Comparison of ENCODE assay signal across 23 cellular contexts in genomic region chr6:16872543-16873230, GRCh38.
DNase-seq lines count a peak whose midpoint lies in the region; ATAC-seq, FAIRE-seq and TF ChIP-seq lines count a peak whose summit lies in the region.
"Had no signal": no experiment of that assay in that cellular context is flagged by ENCODE, and none has a peak within 500 bp of the region (broad histone marks: within the 10 kb centered on the region; RNA-seq: fewer than 3 reads in every experiment).

No MANE protein-coding gene starts in this region.

- no peak overlapping the region for H3K4ac ChIP-seq in H9 (ENCODE audit: low read depth, low read length)

- no peak overlapping the region for H3K4me3 ChIP-seq in keratinocyte (ENCODE audit: control insufficient read depth in 2 of 3, extremely low read depth in 1 of 3, insufficient read depth in 2 of 3, low read depth in 1 of 3, low read length in 3 of 3)
- H3K4me3 ChIP-seq: BLaER1 treated with 17β-estradiol and CSF1 and Interleukin-3, amounts not matched to agents 10 nM and 100 nM; esophagus squamous epithelium; mucosa of descending colon had no signal

- H3K36me3 ChIP-seq in keratinocyte (ENCODE audit: control insufficient read depth in 2 of 2, extremely low read depth in 1 of 2, insufficient read depth in 2 of 2, low read length in 2 of 2) = no peaks in the 10 kb centered on the region
- H3K36me3 ChIP-seq: BLaER1 treated with 17β-estradiol and CSF1 and Interleukin-3, amounts not matched to agents 10 nM and 100 nM; esophagus squamous epithelium had no signal

- no peak overlapping the region for H3K27ac ChIP-seq in H9 (ENCODE audit: insufficient read length, low read depth, low read length)
- peak overlapping the region; percentile 38 for H3K27ac ChIP-seq in VCaP
- H3K27ac ChIP-seq in keratinocyte (ENCODE audit: control insufficient read depth, insufficient read depth, low read length) = no peak overlapping the region
- H3K27ac ChIP-seq: BLaER1 treated with 17β-estradiol and CSF1 and Interleukin-3, amounts not matched to agents 10 nM and 100 nM; esophagus squamous epithelium had no signal

- WGBS in H9 (ENCODE audit: extremely low coverage, insufficient read length, low lambda C conversion rate) = no CpG with 5 or more reads among the region's 6 CpGs

- ATAC-seq in GM21825 (IDR thresholded peaks at IDR 0.05; ENCODE audit: unreplicated experiment) = no peak
- ATAC-seq: left cardiac atrium, mucosa of descending colon, T-cell had no signal

- H3K9me3 ChIP-seq in H9 (ENCODE audit: control insufficient read depth, low read depth, low read length) (no peaks in the 10 kb centered on the region), keratinocyte (ENCODE audit: control insufficient read depth, low read depth, low read length) (no peaks in the 10 kb centered on the region)
- H3K9me3 ChIP-seq: esophagus squamous epithelium had no signal

- no peaks in the 10 kb centered on the region for H4K20me1 ChIP-seq in H9 (ENCODE audit: control insufficient read depth, insufficient read depth, insufficient read length)
- H4K20me1 ChIP-seq in keratinocyte (ENCODE audit: control insufficient read depth, extremely low read depth, insufficient read depth, low read length) = no peaks in the 10 kb centered on the region
- H4K20me1 ChIP-seq: BLaER1 treated with 17β-estradiol and CSF1 and Interleukin-3, amounts not matched to agents 10 nM and 100 nM had no signal

- TF ChIP-seq CTCF in GM10266 (IDR thresholded peaks at IDR 0.05; ENCODE audit: control insufficient read depth, insufficient read depth, low read depth, missing control alignments) = peak; percentile 20
- peak; percentile 42; the same call in 2 of the 3 replicates for TF ChIP-seq CTCF in H9 (conservative IDR thresholded peaks at IDR 0.05)
- peak; percentile 20; the same call in 1 of the 2 replicates for TF ChIP-seq CTCF in VCaP (conservative IDR thresholded peaks at IDR 0.05)
- TF ChIP-seq CTCF in keratinocyte (optimal IDR thresholded peaks at IDR 0.05 in 1 of 3, IDR thresholded peaks at IDR 0.05 in 1 of 3, conservative IDR thresholded peaks at IDR 0.05 in 1 of 3; ENCODE audit: extremely low read depth in 1 of 3, insufficient read depth in 2 of 3, low read length in 3 of 3) = peak; percentile 22 to 52 (median 29)

- H3K79me2 ChIP-seq in H9 (ENCODE audit: insufficient read depth, low read length) (no peaks in the 10 kb centered on the region), keratinocyte (ENCODE audit: control insufficient read depth, insufficient read depth, low read length) (no peaks in the 10 kb centered on the region)

- H3K4me1 ChIP-seq in H9 (ENCODE audit: insufficient read depth, low read length) (no peaks in the 10 kb centered on the region), keratinocyte (ENCODE audit: control insufficient read depth, extremely low read depth, insufficient read depth, low read length) (peaks cover 3% of the 10 kb centered on the region)
- H3K4me1 ChIP-seq: BLaER1 treated with 17β-estradiol and CSF1 and Interleukin-3, amounts not matched to agents 10 nM and 100 nM; esophagus squamous epithelium had no signal

- no peak overlapping the region for H2AK5ac ChIP-seq in H9 (ENCODE audit: insufficient read length, low read length)

- H3K27ac Mint-ChIP-seq in H9 = no peak overlapping the region
- H3K27ac Mint-ChIP-seq in T-helper 2 cell treated with Interferon-gamma antibody and Interleukin-4, amounts not matched to agents 5 μg/mL and 100 μg/mL, for 36 hours = no peak overlapping the region
- H3K27ac Mint-ChIP-seq: T-cell had no signal

- no peak overlapping the region for H3K23ac ChIP-seq in H9 (ENCODE audit: insufficient read length, low read depth, low read length)

- no peaks in the 10 kb centered on the region; the same call in 1 of the 2 replicates for H3K27me3 Mint-ChIP-seq in H9 (ENCODE audit: low read depth)
- H3K27me3 Mint-ChIP-seq in T-helper 2 cell treated with Interferon-gamma antibody and Interleukin-4, amounts not matched to agents 5 μg/mL and 100 μg/mL, for 36 hours (ENCODE audit: low read depth) = peaks cover 50% of the 10 kb centered on the region

- no peaks in the 10 kb centered on the region for H3K79me1 ChIP-seq in H9 (ENCODE audit: insufficient read depth, low read depth, low read length, poor library complexity, severe bottlenecking)

- H4K91ac ChIP-seq in H9 (ENCODE audit: insufficient read length, low read depth, low read length) = no peak overlapping the region

- H2AFZ ChIP-seq in H9 (ENCODE audit: low read length) (no peak overlapping the region), keratinocyte (ENCODE audit: control insufficient read depth, low read length) (no peak overlapping the region)

- peaks cover 14 to 15% of the 10 kb centered on the region in 2 experiments for H3K4me1 Mint-ChIP-seq in H9
- no peaks in the 10 kb centered on the region for H3K4me1 Mint-ChIP-seq in T-helper 2 cell treated with Interferon-gamma antibody and Interleukin-4, amounts not matched to agents 5 μg/mL and 100 μg/mL, for 36 hours (ENCODE audit: low read depth)
- H3K4me1 Mint-ChIP-seq: T-cell had no signal

- no peak overlapping the region for H2BK20ac ChIP-seq in H9 (ENCODE audit: low read depth, low read length, poor library complexity, severe bottlenecking)

- H3K9ac ChIP-seq in H9 (ENCODE audit: extremely low read depth, insufficient read length, low read length) (no peak overlapping the region), keratinocyte (ENCODE audit: control insufficient read depth, extremely low read depth, insufficient read depth, low read length) (no peak overlapping the region)
- H3K9ac ChIP-seq: BLaER1 treated with 17β-estradiol and CSF1 and Interleukin-3, amounts not matched to agents 10 nM and 100 nM had no signal

- FAIRE-seq in keratinocyte (lab: Jason Lieb, UNC) = no peak
- FAIRE-seq: astrocyte had no signal

- H3K36me3 Mint-ChIP-seq in H9 (ENCODE audit: insufficient read depth in 1 of 3, low read depth in 3 of 3) = peaks cover 0 to 5% (median 0%) of the 10 kb centered on the region in 3 experiments; a peak in 2 of 7 replicates
- no peaks in the 10 kb centered on the region for H3K36me3 Mint-ChIP-seq in T-helper 2 cell treated with Interferon-gamma antibody and Interleukin-4, amounts not matched to agents 5 μg/mL and 100 μg/mL, for 36 hours (ENCODE audit: low read depth)
- H3K36me3 Mint-ChIP-seq: T-cell had no signal

- H3K18ac ChIP-seq in H9 (ENCODE audit: insufficient read length, low read depth, low read length) = no peak overlapping the region

- dilution Hi-C loops in keratinocyte (cut with MboI; ENCODE audit: extremely low pct_ligation_motif_present, low sequenced_read_pairs) = no loop called here

- H3K4me2 ChIP-seq in H9 (ENCODE audit: insufficient read depth, insufficient read length, low read length) (no peak overlapping the region), keratinocyte (ENCODE audit: control insufficient read depth, extremely low read depth, insufficient read depth, low read depth, low read length) (no peak overlapping the region)
- H3K4me2 ChIP-seq: BLaER1 treated with 17β-estradiol and CSF1 and Interleukin-3, amounts not matched to agents 10 nM and 100 nM had no signal

- H3K23me2 ChIP-seq in H9 (ENCODE audit: insufficient read length, low read depth, low read length, poor library complexity, severe bottlenecking) = no peaks in the 10 kb centered on the region

- H2BK5ac ChIP-seq in H9 (ENCODE audit: insufficient read length, low read length) = no peak overlapping the region

- H3K14ac ChIP-seq in H9 (ENCODE audit: insufficient read depth, low read length) = no peak overlapping the region

- no peak overlapping the region for H2BK12ac ChIP-seq in H9 (ENCODE audit: insufficient read length, low read depth, low read length)

- H3K9me1 ChIP-seq in keratinocyte (ENCODE audit: control insufficient read depth, extremely low read depth, insufficient read depth, low read length) = no peaks in the 10 kb centered on the region

- H4K5ac ChIP-seq in H9 (ENCODE audit: insufficient read length, low read depth, low read length) = no peak overlapping the region

- H2BK120ac ChIP-seq in H9 (ENCODE audit: low read depth, low read length, poor library complexity, severe bottlenecking) = no peak overlapping the region

- peaks cover 0 to 8% of the 10 kb centered on the region in 2 experiments; a peak in 4 of 5 replicates for H3K9me3 Mint-ChIP-seq in H9
- peaks cover 8% of the 10 kb centered on the region for H3K9me3 Mint-ChIP-seq in T-helper 2 cell treated with Interferon-gamma antibody and Interleukin-4, amounts not matched to agents 5 μg/mL and 100 μg/mL, for 36 hours

- H2BK15ac ChIP-seq in H9 (ENCODE audit: low read depth, low read length) = no peak overlapping the region

- no peak overlapping the region for H3K4me3 Mint-ChIP-seq in H9
- no peak overlapping the region for H3K4me3 Mint-ChIP-seq in T-helper 2 cell treated with Interferon-gamma antibody and Interleukin-4, amounts not matched to agents 5 μg/mL and 100 μg/mL, for 36 hours
- H3K4me3 Mint-ChIP-seq: T-cell had no signal

- no peak overlapping the region for H3T11ph ChIP-seq in H9 (ENCODE audit: low read length)

- H3K56ac ChIP-seq in H9 (ENCODE audit: insufficient read length, low read depth, low read length) = no peak overlapping the region

- no peak for DNase-seq in GM10266 (ENCODE audit: extremely low spot score)
- DNase-seq in H9 = no peak
- no peak for DNase-seq in keratinocyte (ENCODE audit: low read depth, low spot score)
- DNase-seq in cerebellum (ENCODE audit: low spot score) = no peak
- no peak for DNase-seq in T-helper 2 cell treated with Interferon-gamma antibody and Interleukin-4, amounts not matched to agents 5 μg/mL and 100 μg/mL, for 36 hours (ENCODE audit: low spot score)
- DNase-seq: activated CD4-positive, alpha-beta T cell treated with anti-CD3 and anti-CD28 coated beads for 1 hour; activated CD8-positive, alpha-beta memory T cell treated with anti-CD3 and anti-CD28 coated beads, Interleukin-2, amount 50 U/mL, for 4 hours; DMS79; esophagus squamous epithelium; hippocampal formation; KBM-7; left cardiac atrium; mucosa of descending colon; NCI-H1694; NCI-H524 treated with DMSO at 0.1 percent for 48 hours; RPMI8226; stimulated activated CD4-positive, alpha-beta T cell treated with anti-CD3 and anti-CD28 coated beads, Interleukin-2, amount 100 ng/mL, for 48 hours; stimulated activated CD8-positive, alpha-beta memory T cell treated with anti-CD3 and anti-CD28 coated beads, Interleukin-4, amount 100 ng/mL, for 48 hours; T-cell had no signal

- no peak overlapping the region for H4K8ac ChIP-seq in H9 (replicated peaks; ENCODE audit: insufficient read length, low read depth, low read length)

- H3K27me3 ChIP-seq in H9 (ENCODE audit: insufficient read depth, low read length) (no peaks in the 10 kb centered on the region), keratinocyte (ENCODE audit: control insufficient read depth, extremely low read depth, insufficient read depth, low read length) (no peaks in the 10 kb centered on the region)
- H3K27me3 ChIP-seq: BLaER1 treated with 17β-estradiol and CSF1 and Interleukin-3, amounts not matched to agents 10 nM and 100 nM had no signal
